ENCODE assay signal across 9 cellular contexts in genomic region chr5:111252799-111253564, GRCh38. TPM values are rescaled to one million over a fixed set of nuclear protein-coding genes. Genes with fewer than 3 reads are reported as not detected.
DNase-seq lines count a peak whose midpoint lies in the region; ATAC-seq and TF ChIP-seq lines count a peak whose summit lies in the region.
"Had no signal": no experiment of that assay in that cellular context is flagged by ENCODE, and none has a peak within 500 bp of the region (broad histone marks: within the 10 kb centered on the region; RNA-seq: fewer than 3 reads in every experiment).

No MANE protein-coding gene starts in this region.

- H3K27me3 ChIP-seq in heart left ventricle, result peaks cover 0 to 3% (median 0%) of the 10 kb centered on the region in 9 donors
- H3K27me3 ChIP-seq: pancreas had no signal

- peaks cover 15% of the 10 kb centered on the region for H3K9me3 Mint-ChIP-seq in activated CD4-positive, alpha-beta T cell treated with anti-CD3 and anti-CD28 coated beads, Interleukin-2, amount 10 ng/mL, durations not matched to agents 7 days and 5 days
- H3K9me3 Mint-ChIP-seq in memory B cell, result no peaks in the 10 kb centered on the region

- ATAC-seq in GM21717 (IDR thresholded peaks at IDR 0.05; ENCODE audit: unreplicated experiment) (peak; percentile 47), HG03521 (IDR thresholded peaks at IDR 0.05; ENCODE audit: unreplicated experiment) (peak; percentile 78), memory B cell (ENCODE audit: low read depth) (peak; percentile 38), heart left ventricle (no peak)
- ATAC-seq: pancreas had no signal

- H3K4me1 Mint-ChIP-seq in activated CD4-positive, alpha-beta T cell treated with anti-CD3 and anti-CD28 coated beads, Interleukin-2, amount 10 ng/mL, durations not matched to agents 7 days and 5 days, result peaks cover 82% of the 10 kb centered on the region
- peaks cover 3% of the 10 kb centered on the region for H3K4me1 Mint-ChIP-seq in memory B cell

- H3K9me3 ChIP-seq in heart left ventricle, result peaks cover 0 to 12% (median 0%) of the 10 kb centered on the region in 12 donors
- H3K9me3 ChIP-seq: pancreas had no signal

- intact Hi-C loops in heart left ventricle (cut with DNase I), result no loop called here

- H3K27ac ChIP-seq in heart left ventricle, result no peak overlapping the region
- H3K27ac ChIP-seq: pancreas had no signal

- no peaks in the 10 kb centered on the region for H3K36me3 ChIP-seq in heart left ventricle
- H3K36me3 ChIP-seq: pancreas had no signal

- CTCF ChIA-PET in activated CD4-positive, alpha-beta T cell treated with anti-CD3 and anti-CD28 coated beads, Interleukin-2, amount 10 ng/mL, durations not matched to agents 7 days and 5 days (lab: Charles Lee), result interaction anchor here (1.1 to 5.4 kb wide), 6 partner anchors 8 to 30 kb away, joined by 4 to 15 read pairs (median 12); partner anchors contain the start of gene CAMK4

- H3K4me3 ChIP-seq in heart left ventricle, result no peak overlapping the region
- H3K4me3 ChIP-seq: pancreas had no signal

- TF ChIP-seq POLR2A in heart left ventricle (IDR thresholded peaks at IDR 0.05), result no peak

- H3K4me3 Mint-ChIP-seq in activated CD4-positive, alpha-beta T cell treated with anti-CD3 and anti-CD28 coated beads, Interleukin-2, amount 10 ng/mL, durations not matched to agents 7 days and 5 days, result peak overlapping the region; percentile 1
- no peak overlapping the region for H3K4me3 Mint-ChIP-seq in memory B cell

- peak overlapping the region; percentile 62 for H3K27ac Mint-ChIP-seq in activated CD4-positive, alpha-beta T cell treated with anti-CD3 and anti-CD28 coated beads, Interleukin-2, amount 10 ng/mL, durations not matched to agents 7 days and 5 days
- no peak overlapping the region for H3K27ac Mint-ChIP-seq in memory B cell

- H3K36me3 Mint-ChIP-seq in activated CD4-positive, alpha-beta T cell treated with anti-CD3 and anti-CD28 coated beads, Interleukin-2, amount 10 ng/mL, durations not matched to agents 7 days and 5 days (ENCODE audit: low read depth), result peaks cover 60% of the 10 kb centered on the region
- H3K36me3 Mint-ChIP-seq in memory B cell, result no peaks in the 10 kb centered on the region

- 82 to 90% (median 88%) methylated on average over 5 of the region's 5 CpGs for WGBS in heart left ventricle, 4 donors

- no peaks in the 10 kb centered on the region for H3K27me3 Mint-ChIP-seq in activated CD4-positive, alpha-beta T cell treated with anti-CD3 and anti-CD28 coated beads, Interleukin-2, amount 10 ng/mL, durations not matched to agents 7 days and 5 days
- H3K27me3 Mint-ChIP-seq in memory B cell, result no peaks in the 10 kb centered on the region

- DNase-seq in activated CD4-positive, alpha-beta T cell treated with anti-CD3 and anti-CD28 coated beads, Interleukin-2, amount 10 ng/mL, durations not matched to agents 7 days and 5 days, result no peak
- no peak for DNase-seq in activated CD4-positive, alpha-beta T cell treated with anti-CD3 and anti-CD28 coated beads, Interleukin-2, amount 50 U/mL, for 4 hours
- DNase-seq in memory B cell (ENCODE audit: low spot score in 2 of 2) (no peak), NCI-H146 (lab: John Stamatoyannopoulos, UW) (no peak), NCI-H1105 (lab: John Stamatoyannopoulos, UW) (no peak), heart left ventricle (no peak)
- DNase-seq: pancreas had no signal

- no peaks in the 10 kb centered on the region for H3K4me1 ChIP-seq in heart left ventricle
- H3K4me1 ChIP-seq: pancreas had no signal

- TF ChIP-seq CTCF in heart left ventricle (IDR thresholded peaks at IDR 0.05), result no peak

- POLR2A ChIA-PET in activated CD4-positive, alpha-beta T cell treated with anti-CD3 and anti-CD28 coated beads, Interleukin-2, amount 10 ng/mL, durations not matched to agents 7 days and 5 days (lab: Charles Lee), result no interaction called here

RNA-seq across cellular contexts. Expression of gene CAMK4, which starts 28.8 kb away (rescaled TPM):
- total RNA-seq in activated CD4-positive, alpha-beta T cell treated with anti-CD3 and anti-CD28 coated beads, Interleukin-2, amount 10 ng/mL, durations not matched to agents 7 days and 5 days, result 100 to 1,000 TPM; 138 to 139 TPM
- total RNA-seq in heart left ventricle, result 1 to 10 TPM in 1 of 9 donors, under 1 TPM in 5, not detected in 3; 0.02 to 3.7 (median 0.55) TPM
- under 1 TPM; 0.06 to 0.23 TPM for polyA plus RNA-seq in heart left ventricle

Comparison
In these comparisons a context has a peak if more than half of its experiments do, and no peak if none do; other contexts are left out.
1. ATAC-seq: peak in GM21717 (single experiment), HG03521 (single experiment) and memory B cell (single experiment); none in heart left ventricle (0 of 4).
2. RNA of gene CAMK4, which starts 28.8 kb away (total RNA-seq): 138 to 139 TPM in activated CD4-positive, alpha-beta T cell treated with anti-CD3 and anti-CD28 coated beads, Interleukin-2, amount 10 ng/mL, durations not matched to agents 7 days and 5 days; 0.02 to 3.7 TPM in heart left ventricle; every median in the first group is over 10 times any median in the second.